8 cellular contexts compared by ENCODE assay signal in the genomic region with DNA sequence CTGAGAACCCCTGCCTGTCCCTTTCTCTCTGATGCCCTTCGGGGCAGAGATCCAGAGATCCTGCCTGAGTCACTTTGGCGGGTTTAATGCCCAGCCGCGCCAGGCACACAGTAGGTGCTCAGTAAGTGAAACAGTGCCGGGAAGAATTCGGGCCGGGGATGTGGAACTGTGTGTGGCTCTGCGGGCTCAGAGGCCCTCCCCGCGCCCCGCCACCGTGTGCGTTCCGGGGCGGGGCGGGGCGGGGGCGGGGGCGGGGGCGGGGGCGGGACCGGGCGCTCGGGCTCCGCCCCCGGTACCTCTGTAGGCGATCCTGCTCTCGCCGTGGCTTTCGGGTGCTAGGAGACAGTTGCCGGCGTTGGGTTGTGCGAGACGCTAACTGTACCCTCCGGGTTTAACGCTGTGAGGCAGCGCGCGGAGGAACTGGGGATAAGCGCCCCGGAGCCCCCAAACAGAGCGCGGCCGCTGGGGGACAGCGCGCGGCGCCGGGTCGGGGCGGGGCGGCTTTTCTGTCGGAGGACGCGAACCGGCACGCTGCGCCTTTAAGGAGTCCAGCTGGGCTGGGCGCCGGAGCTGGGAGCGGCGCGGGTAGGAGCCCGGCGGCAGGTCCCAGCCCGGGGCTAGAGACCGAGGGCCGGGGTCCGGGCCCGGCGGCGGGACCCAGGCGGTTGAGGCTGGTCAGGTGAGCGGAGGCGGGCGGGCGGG. TPM values are rescaled to one million over a fixed set of nuclear protein-coding genes. Genes with fewer than 3 reads are reported as not detected.
DNase-seq lines count a peak whose midpoint lies in the region; ATAC-seq and TF ChIP-seq lines count a peak whose summit lies in the region.

A gene with protein sequence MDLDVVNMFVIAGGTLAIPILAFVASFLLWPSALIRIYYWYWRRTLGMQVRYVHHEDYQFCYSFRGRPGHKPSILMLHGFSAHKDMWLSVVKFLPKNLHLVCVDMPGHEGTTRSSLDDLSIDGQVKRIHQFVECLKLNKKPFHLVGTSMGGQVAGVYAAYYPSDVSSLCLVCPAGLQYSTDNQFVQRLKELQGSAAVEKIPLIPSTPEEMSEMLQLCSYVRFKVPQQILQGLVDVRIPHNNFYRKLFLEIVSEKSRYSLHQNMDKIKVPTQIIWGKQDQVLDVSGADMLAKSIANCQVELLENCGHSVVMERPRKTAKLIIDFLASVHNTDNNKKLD (plus strand): TSS at position 555 of the 702 bp plus-strand sequence. CDS start 18,795 bp downstream, outside the sequence.

- TF ChIP-seq CTCF in CD4-positive, alpha-beta T cell (IDR thresholded peaks at IDR 0.05): peak; percentile 16
- TF ChIP-seq CTCF in nephron (IDR thresholded peaks at IDR 0.05; ENCODE audit: unreplicated experiment in 3 of 3): peak in 1 of 3 experiments; percentile 49

- H3K27ac ChIP-seq in CD4-positive, alpha-beta T cell (ENCODE audit: low read depth, low read length): peak within 1 kb of the TSS; percentile 24

- H3K27me3 ChIP-seq in CD4-positive, alpha-beta T cell (ENCODE audit: control insufficient read depth, insufficient read depth, low read length): no peaks in the 10 kb centered on the region

- peak; percentile 64 to 86 (median 76) for DNase-seq in CD4-positive, alpha-beta T cell
- DNase-seq in activated T-helper 1 cell treated with anti-CD3 and anti-CD28 coated beads, Interleukin-2, amount 50 U/mL, for 16 hours (ENCODE audit: low read depth in 1 of 2, low spot score in 1 of 2): peak; percentile 65 to 68
- peak; percentile 51 for DNase-seq in fibroblast of peridontal ligament (ENCODE audit: extremely low read depth)
- DNase-seq in stimulated activated naive CD8-positive, alpha-beta T cell treated with anti-CD3 and anti-CD28 coated beads, Interleukin-15, amount 100 ng/mL, for 72 hours: peak; percentile 84 to 93

- H3K27me3 Mint-ChIP-seq in CD4-positive, alpha-beta T cell: peaks cover 18% of the 10 kb centered on the region
- H3K27me3 Mint-ChIP-seq in nephron (ENCODE audit: low read depth): peaks cover 30% of the 10 kb centered on the region
- peaks cover 18% of the 10 kb centered on the region for H3K27me3 Mint-ChIP-seq in stimulated activated naive CD8-positive, alpha-beta T cell treated with anti-CD3 and anti-CD28 coated beads, Interleukin-15, amount 100 ng/mL, for 72 hours

- H3K27ac Mint-ChIP-seq in CD4-positive, alpha-beta T cell: peak within 1 kb of the TSS; percentile 61
- peak within 1 kb of the TSS; percentile 58 to 72 (median 60) for H3K27ac Mint-ChIP-seq in nephron
- peak within 1 kb of the TSS; percentile 55 to 61 for H3K27ac Mint-ChIP-seq in stimulated activated naive CD8-positive, alpha-beta T cell treated with anti-CD3 and anti-CD28 coated beads, Interleukin-15, amount 100 ng/mL, for 72 hours

- intact Hi-C loops in CD4-positive, alpha-beta T cell (cut with DNase I, micrococcal nuclease): loop anchor here (2.0 to 10.0 kb wide), 8 partner anchors 69 to 683 kb away; a partner anchor contains a TSS

- peaks cover 14% of the 10 kb centered on the region for H3K4me1 Mint-ChIP-seq in CD4-positive, alpha-beta T cell (ENCODE audit: low read depth)
- H3K4me1 Mint-ChIP-seq in nephron: peaks cover 5% of the 10 kb centered on the region
- H3K4me1 Mint-ChIP-seq in stimulated activated naive CD8-positive, alpha-beta T cell treated with anti-CD3 and anti-CD28 coated beads, Interleukin-15, amount 100 ng/mL, for 72 hours: peaks cover 23% of the 10 kb centered on the region

- no peaks in the 10 kb centered on the region for H3K9me3 Mint-ChIP-seq in CD4-positive, alpha-beta T cell
- no peaks in the 10 kb centered on the region for H3K9me3 Mint-ChIP-seq in nephron
- no peaks in the 10 kb centered on the region for H3K9me3 Mint-ChIP-seq in stimulated activated naive CD8-positive, alpha-beta T cell treated with anti-CD3 and anti-CD28 coated beads, Interleukin-15, amount 100 ng/mL, for 72 hours

- CTCF ChIA-PET in CD4-positive, alpha-beta T cell (lab: Charles Lee): interaction anchor here (0.5 to 2.8 kb wide), 3 partner anchors 69 to 547 kb away, joined by 3 to 22 read pairs (median 4); a partner anchor contains a TSS

- peak within 1 kb of the TSS; percentile 96 for H3K4me3 Mint-ChIP-seq in CD4-positive, alpha-beta T cell
- peak within 1 kb of the TSS; percentile 95 for H3K4me3 Mint-ChIP-seq in nephron
- peak within 1 kb of the TSS; percentile 93 to 97 for H3K4me3 Mint-ChIP-seq in stimulated activated naive CD8-positive, alpha-beta T cell treated with anti-CD3 and anti-CD28 coated beads, Interleukin-15, amount 100 ng/mL, for 72 hours

- POLR2A ChIA-PET in CD4-positive, alpha-beta T cell (lab: Charles Lee): interaction anchor here (0.6 to 3.1 kb wide), 4 partner anchors 25 to 229 kb away, joined by 3 to 24 read pairs (median 4); a partner anchor contains a TSS

- ATAC-seq in CD4-positive, alpha-beta T cell (ENCODE audit: poor library complexity): peak; percentile 88
- ATAC-seq in GM19324 (IDR thresholded peaks at IDR 0.05; ENCODE audit: low FRiP score, unreplicated experiment) (peak; percentile 85), HG03457 (IDR thresholded peaks at IDR 0.05; ENCODE audit: unreplicated experiment) (peak; percentile 57)
- ATAC-seq in stimulated activated naive CD8-positive, alpha-beta T cell treated with anti-CD3 and anti-CD28 coated beads, Interleukin-15, amount 100 ng/mL, for 72 hours: peak; percentile 91

- H3K36me3 Mint-ChIP-seq in CD4-positive, alpha-beta T cell (ENCODE audit: low read depth): peaks cover 7% of the 10 kb centered on the region
- H3K36me3 Mint-ChIP-seq in nephron (ENCODE audit: low read depth): no peaks in the 10 kb centered on the region

- H3K9me3 ChIP-seq in CD4-positive, alpha-beta T cell (ENCODE audit: control insufficient read depth, low read length): no peaks in the 10 kb centered on the region

TF ChIP-seq in PFSK-1, 5 proteins besides CTCF, POLR2A, EP300 and RAD21:
- TF ChIP-seq TAF1 (IDR thresholded peaks at IDR 0.05; ENCODE audit: borderline replicate concordance, insufficient read depth, low read length) (peak; percentile 50; the same call in 1 of the 2 replicates), SIN3A (IDR thresholded peaks at IDR 0.05; ENCODE audit: borderline replicate concordance, insufficient read depth, low read length) (no peak), POLR2AphosphoS5 (IDR thresholded peaks at IDR 0.05; ENCODE audit: low read depth, low read length) (no peak), FOXP2 (optimal IDR thresholded peaks at IDR 0.05; ENCODE audit: borderline replicate concordance, extremely low read depth, extremely low read length, insufficient read depth) (peak; percentile 32)
- TF ChIP-seq, protein P1, sequence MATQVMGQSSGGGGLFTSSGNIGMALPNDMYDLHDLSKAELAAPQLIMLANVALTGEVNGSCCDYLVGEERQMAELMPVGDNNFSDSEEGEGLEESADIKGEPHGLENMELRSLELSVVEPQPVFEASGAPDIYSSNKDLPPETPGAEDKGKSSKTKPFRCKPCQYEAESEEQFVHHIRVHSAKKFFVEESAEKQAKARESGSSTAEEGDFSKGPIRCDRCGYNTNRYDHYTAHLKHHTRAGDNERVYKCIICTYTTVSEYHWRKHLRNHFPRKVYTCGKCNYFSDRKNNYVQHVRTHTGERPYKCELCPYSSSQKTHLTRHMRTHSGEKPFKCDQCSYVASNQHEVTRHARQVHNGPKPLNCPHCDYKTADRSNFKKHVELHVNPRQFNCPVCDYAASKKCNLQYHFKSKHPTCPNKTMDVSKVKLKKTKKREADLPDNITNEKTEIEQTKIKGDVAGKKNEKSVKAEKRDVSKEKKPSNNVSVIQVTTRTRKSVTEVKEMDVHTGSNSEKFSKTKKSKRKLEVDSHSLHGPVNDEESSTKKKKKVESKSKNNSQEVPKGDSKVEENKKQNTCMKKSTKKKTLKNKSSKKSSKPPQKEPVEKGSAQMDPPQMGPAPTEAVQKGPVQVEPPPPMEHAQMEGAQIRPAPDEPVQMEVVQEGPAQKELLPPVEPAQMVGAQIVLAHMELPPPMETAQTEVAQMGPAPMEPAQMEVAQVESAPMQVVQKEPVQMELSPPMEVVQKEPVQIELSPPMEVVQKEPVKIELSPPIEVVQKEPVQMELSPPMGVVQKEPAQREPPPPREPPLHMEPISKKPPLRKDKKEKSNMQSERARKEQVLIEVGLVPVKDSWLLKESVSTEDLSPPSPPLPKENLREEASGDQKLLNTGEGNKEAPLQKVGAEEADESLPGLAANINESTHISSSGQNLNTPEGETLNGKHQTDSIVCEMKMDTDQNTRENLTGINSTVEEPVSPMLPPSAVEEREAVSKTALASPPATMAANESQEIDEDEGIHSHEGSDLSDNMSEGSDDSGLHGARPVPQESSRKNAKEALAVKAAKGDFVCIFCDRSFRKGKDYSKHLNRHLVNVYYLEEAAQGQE (IDR thresholded peaks at IDR 0.05; ENCODE audit: insufficient read depth in 1 of 2, low read depth in 2 of 2, low read length in 2 of 2): no peak

RNA-seq across cellular contexts. Expression of the gene that starts here (rescaled TPM):
- 1 to 10 TPM in 1 of 2 experiments, under 1 TPM in 1; 0.71 to 1.9 TPM for total RNA-seq in CD4-positive, alpha-beta T cell
- 14.3 TPM for polyA plus RNA-seq in PFSK-1 (2012; ENCODE audit: insufficient read length, low read depth)

Comparison
In these comparisons a context has a peak if more than half of its experiments do, and no peak if none do; other contexts are left out.
1. Peak in every context shown above with its lines: DNase-seq, ATAC-seq and H3K27ac ChIP-seq.